Comparison of ENCODE assay signal across 18 cellular contexts in genomic region chr2:234364718-234365117, GRCh38.
DNase-seq lines count a peak whose midpoint lies in the region; ATAC-seq, FAIRE-seq and TF ChIP-seq lines count a peak whose summit lies in the region.
"Had no signal": no experiment of that assay in that cellular context is flagged by ENCODE, and none has a peak within 500 bp of the region (broad histone marks: within the 10 kb centered on the region; RNA-seq: fewer than 3 reads in every experiment).

No MANE protein-coding gene starts in this region.

- H3K9ac ChIP-seq in trophoblast cell (ENCODE audit: low read length): no peak overlapping the region

- H3K27me3 ChIP-seq in PC-9 (ENCODE audit: insufficient read depth, low read depth) (no peaks in the 10 kb centered on the region), trophoblast cell (ENCODE audit: insufficient read depth, low read length) (no peaks in the 10 kb centered on the region)
- H3K27me3 ChIP-seq: BE2C had no signal

- H4K20me1 ChIP-seq in PC-9 (ENCODE audit: insufficient read depth): no peaks in the 10 kb centered on the region

- H2AFZ ChIP-seq in PC-9 (no peak overlapping the region), trophoblast cell (ENCODE audit: insufficient read depth, low read length, poor library complexity) (no peak overlapping the region)
- H2AFZ ChIP-seq: GM23338 had no signal

- H3K4me3 ChIP-seq in PC-9 (no peak overlapping the region), trophoblast cell (ENCODE audit: low read depth, low read length) (no peak overlapping the region)
- H3K4me3 ChIP-seq: GM23338 had no signal

- H3K79me2 ChIP-seq in PC-9 (ENCODE audit: low read depth): no peaks in the 10 kb centered on the region
- no peaks in the 10 kb centered on the region for H3K79me2 ChIP-seq in trophoblast cell (ENCODE audit: control insufficient read depth, insufficient read depth, low read length, poor library complexity)

- no peak overlapping the region for H2BK120ac ChIP-seq in trophoblast cell (ENCODE audit: insufficient read depth, low read length, poor library complexity)

- POLR2A ChIA-PET in PC-9 (lab: Charles Lee; ENCODE audit: unreplicated experiment): no interaction called here

- TF ChIP-seq POLR2A in erythroblast (IDR thresholded peaks at IDR 0.05; ENCODE audit: low read length): no peak

- no peak for DNase-seq in PC-9
- DNase-seq in erythroblast (lab: John Stamatoyannopoulos, UW): peak; percentile 3 to 10
- peak in 1 of 2 donors; percentile 26 for DNase-seq in trophoblast cell
- no peak for DNase-seq in activated naive CD4-positive, alpha-beta T cell treated with Interleukin-2 at 50 U/mL for 16 hours
- DNase-seq: BE2C; CD8-positive, alpha-beta T cell; DMS 273 treated with DMSO at 0.1 percent for 48 hours; MM.1S; NCI-H1105 treated with DMSO at 0.1 percent for 48 hours; NCI-H187; NCI-H446; SIG-M5 had no signal

- no peak overlapping the region for H2BK12ac ChIP-seq in trophoblast cell (ENCODE audit: low read length)

- peak overlapping the region; percentile 19 for H4K91ac ChIP-seq in trophoblast cell (ENCODE audit: low read depth, low read length)

- H3K36me3 ChIP-seq in PC-9 (ENCODE audit: low read depth) (no peaks in the 10 kb centered on the region), trophoblast cell (ENCODE audit: control insufficient read depth in 1 of 2, insufficient read depth in 2 of 2, low read length in 2 of 2) (no peaks in the 10 kb centered on the region)
- H3K36me3 ChIP-seq: BE2C had no signal

- TF ChIP-seq CTCF in PC-9 (conservative IDR thresholded peaks at IDR 0.05): no peak

- H3K4ac ChIP-seq in trophoblast cell (ENCODE audit: low read depth, low read length): no peak overlapping the region

- H4K8ac ChIP-seq in trophoblast cell (ENCODE audit: low read depth, low read length): no peak overlapping the region

- no peak overlapping the region for H3K18ac ChIP-seq in trophoblast cell (ENCODE audit: low read length)

- intact Hi-C loops in PC-9 (cut with micrococcal nuclease; ENCODE audit: unreplicated experiment): no loop called here

- CTCF ChIA-PET in PC-9 (lab: Charles Lee): no interaction called here

- peak; percentile 57 for FAIRE-seq in G401.6 (lab: Jason Lieb, UNC)
- FAIRE-seq: HepG2 had no signal

- WGBS in trophoblast cell (ENCODE audit: extremely low coverage, insufficient coverage, insufficient read length): no CpG with 5 or more reads among the region's 8 CpGs

- no peak overlapping the region for H4K12ac ChIP-seq in trophoblast cell (ENCODE audit: low read depth, low read length)

- no peak overlapping the region for H3K23ac ChIP-seq in trophoblast cell (ENCODE audit: low read length)

- no peaks in the 10 kb centered on the region for H3K9me2 ChIP-seq in PC-9 (ENCODE audit: insufficient read depth)

- no TSS peak for BruUV-seq in PC-9 (replicated peaks; lab: Mats Ljungman, UMichigan)

- H2BK5ac ChIP-seq in trophoblast cell (ENCODE audit: low read depth, low read length, poor library complexity): no peak overlapping the region

- peaks cover 11% of the 10 kb centered on the region for H3K79me1 ChIP-seq in trophoblast cell (ENCODE audit: low read length)

- H3K4me1 ChIP-seq in PC-9 (replicated peaks; ENCODE audit: insufficient read depth) (peaks cover 95% of the 10 kb centered on the region), trophoblast cell (ENCODE audit: control insufficient read depth in 1 of 2, insufficient read depth in 2 of 2, low read length in 2 of 2) (peaks cover 8 to 9% of the 10 kb centered on the region in 2 experiments)
- H3K4me1 ChIP-seq: BE2C had no signal

- H3K4me2 ChIP-seq in PC-9: peak overlapping the region; percentile 72
- no peak overlapping the region for H3K4me2 ChIP-seq in trophoblast cell (ENCODE audit: low read length)
- H3K4me2 ChIP-seq: GM23338 had no signal

- H3K9me3 ChIP-seq in PC-9 (ENCODE audit: insufficient read depth, low read depth): no peaks in the 10 kb centered on the region
- H3K9me3 ChIP-seq in trophoblast cell (ENCODE audit: insufficient read depth, low read depth, low read length): no peaks in the 10 kb centered on the region
- H3K9me3 ChIP-seq: BE2C had no signal

- peaks cover 77% of the 10 kb centered on the region for H3F3A ChIP-seq in PC-9 (ENCODE audit: insufficient read depth, low read depth)

- no peak overlapping the region for H3K14ac ChIP-seq in trophoblast cell (ENCODE audit: low read length)

- ATAC-seq in GM19324 (IDR thresholded peaks at IDR 0.05; ENCODE audit: low FRiP score, unreplicated experiment) (no peak), HG03432 (IDR thresholded peaks at IDR 0.05; ENCODE audit: unreplicated experiment) (no peak)
- ATAC-seq: CD8-positive, alpha-beta T cell had no signal

- no peak overlapping the region for H2AK5ac ChIP-seq in trophoblast cell (ENCODE audit: low read length)

- H3K27ac ChIP-seq in PC-9 (peak overlapping the region; percentile 86), trophoblast cell (ENCODE audit: low read depth, low read length) (peak overlapping the region; percentile 49)
- H3K27ac ChIP-seq: HL-60 had no signal

Comparison
In these comparisons a context has a peak if more than half of its experiments do, and no peak if none do; other contexts are left out.
1. DNase-seq: peak in erythroblast (2 of 2); none in PC-9 (0 of 2) and activated naive CD4-positive, alpha-beta T cell treated with Interleukin-2 at 50 U/mL for 16 hours (single experiment).